ENCODE assay signal across 1 cellular context in genomic region chr13:45367358-45367757, GRCh38.
A peak's percentile ranks its signal among the peaks of the same experiment; 100 is the strongest.
TF ChIP-seq lines count a peak whose summit lies in the region.

No MANE protein-coding gene starts in this region.

TF ChIP-seq in K562, 482 proteins besides CTCF, POLR2A, EP300 and RAD21 (continued from another document):
- TF ChIP-seq, protein P1, sequence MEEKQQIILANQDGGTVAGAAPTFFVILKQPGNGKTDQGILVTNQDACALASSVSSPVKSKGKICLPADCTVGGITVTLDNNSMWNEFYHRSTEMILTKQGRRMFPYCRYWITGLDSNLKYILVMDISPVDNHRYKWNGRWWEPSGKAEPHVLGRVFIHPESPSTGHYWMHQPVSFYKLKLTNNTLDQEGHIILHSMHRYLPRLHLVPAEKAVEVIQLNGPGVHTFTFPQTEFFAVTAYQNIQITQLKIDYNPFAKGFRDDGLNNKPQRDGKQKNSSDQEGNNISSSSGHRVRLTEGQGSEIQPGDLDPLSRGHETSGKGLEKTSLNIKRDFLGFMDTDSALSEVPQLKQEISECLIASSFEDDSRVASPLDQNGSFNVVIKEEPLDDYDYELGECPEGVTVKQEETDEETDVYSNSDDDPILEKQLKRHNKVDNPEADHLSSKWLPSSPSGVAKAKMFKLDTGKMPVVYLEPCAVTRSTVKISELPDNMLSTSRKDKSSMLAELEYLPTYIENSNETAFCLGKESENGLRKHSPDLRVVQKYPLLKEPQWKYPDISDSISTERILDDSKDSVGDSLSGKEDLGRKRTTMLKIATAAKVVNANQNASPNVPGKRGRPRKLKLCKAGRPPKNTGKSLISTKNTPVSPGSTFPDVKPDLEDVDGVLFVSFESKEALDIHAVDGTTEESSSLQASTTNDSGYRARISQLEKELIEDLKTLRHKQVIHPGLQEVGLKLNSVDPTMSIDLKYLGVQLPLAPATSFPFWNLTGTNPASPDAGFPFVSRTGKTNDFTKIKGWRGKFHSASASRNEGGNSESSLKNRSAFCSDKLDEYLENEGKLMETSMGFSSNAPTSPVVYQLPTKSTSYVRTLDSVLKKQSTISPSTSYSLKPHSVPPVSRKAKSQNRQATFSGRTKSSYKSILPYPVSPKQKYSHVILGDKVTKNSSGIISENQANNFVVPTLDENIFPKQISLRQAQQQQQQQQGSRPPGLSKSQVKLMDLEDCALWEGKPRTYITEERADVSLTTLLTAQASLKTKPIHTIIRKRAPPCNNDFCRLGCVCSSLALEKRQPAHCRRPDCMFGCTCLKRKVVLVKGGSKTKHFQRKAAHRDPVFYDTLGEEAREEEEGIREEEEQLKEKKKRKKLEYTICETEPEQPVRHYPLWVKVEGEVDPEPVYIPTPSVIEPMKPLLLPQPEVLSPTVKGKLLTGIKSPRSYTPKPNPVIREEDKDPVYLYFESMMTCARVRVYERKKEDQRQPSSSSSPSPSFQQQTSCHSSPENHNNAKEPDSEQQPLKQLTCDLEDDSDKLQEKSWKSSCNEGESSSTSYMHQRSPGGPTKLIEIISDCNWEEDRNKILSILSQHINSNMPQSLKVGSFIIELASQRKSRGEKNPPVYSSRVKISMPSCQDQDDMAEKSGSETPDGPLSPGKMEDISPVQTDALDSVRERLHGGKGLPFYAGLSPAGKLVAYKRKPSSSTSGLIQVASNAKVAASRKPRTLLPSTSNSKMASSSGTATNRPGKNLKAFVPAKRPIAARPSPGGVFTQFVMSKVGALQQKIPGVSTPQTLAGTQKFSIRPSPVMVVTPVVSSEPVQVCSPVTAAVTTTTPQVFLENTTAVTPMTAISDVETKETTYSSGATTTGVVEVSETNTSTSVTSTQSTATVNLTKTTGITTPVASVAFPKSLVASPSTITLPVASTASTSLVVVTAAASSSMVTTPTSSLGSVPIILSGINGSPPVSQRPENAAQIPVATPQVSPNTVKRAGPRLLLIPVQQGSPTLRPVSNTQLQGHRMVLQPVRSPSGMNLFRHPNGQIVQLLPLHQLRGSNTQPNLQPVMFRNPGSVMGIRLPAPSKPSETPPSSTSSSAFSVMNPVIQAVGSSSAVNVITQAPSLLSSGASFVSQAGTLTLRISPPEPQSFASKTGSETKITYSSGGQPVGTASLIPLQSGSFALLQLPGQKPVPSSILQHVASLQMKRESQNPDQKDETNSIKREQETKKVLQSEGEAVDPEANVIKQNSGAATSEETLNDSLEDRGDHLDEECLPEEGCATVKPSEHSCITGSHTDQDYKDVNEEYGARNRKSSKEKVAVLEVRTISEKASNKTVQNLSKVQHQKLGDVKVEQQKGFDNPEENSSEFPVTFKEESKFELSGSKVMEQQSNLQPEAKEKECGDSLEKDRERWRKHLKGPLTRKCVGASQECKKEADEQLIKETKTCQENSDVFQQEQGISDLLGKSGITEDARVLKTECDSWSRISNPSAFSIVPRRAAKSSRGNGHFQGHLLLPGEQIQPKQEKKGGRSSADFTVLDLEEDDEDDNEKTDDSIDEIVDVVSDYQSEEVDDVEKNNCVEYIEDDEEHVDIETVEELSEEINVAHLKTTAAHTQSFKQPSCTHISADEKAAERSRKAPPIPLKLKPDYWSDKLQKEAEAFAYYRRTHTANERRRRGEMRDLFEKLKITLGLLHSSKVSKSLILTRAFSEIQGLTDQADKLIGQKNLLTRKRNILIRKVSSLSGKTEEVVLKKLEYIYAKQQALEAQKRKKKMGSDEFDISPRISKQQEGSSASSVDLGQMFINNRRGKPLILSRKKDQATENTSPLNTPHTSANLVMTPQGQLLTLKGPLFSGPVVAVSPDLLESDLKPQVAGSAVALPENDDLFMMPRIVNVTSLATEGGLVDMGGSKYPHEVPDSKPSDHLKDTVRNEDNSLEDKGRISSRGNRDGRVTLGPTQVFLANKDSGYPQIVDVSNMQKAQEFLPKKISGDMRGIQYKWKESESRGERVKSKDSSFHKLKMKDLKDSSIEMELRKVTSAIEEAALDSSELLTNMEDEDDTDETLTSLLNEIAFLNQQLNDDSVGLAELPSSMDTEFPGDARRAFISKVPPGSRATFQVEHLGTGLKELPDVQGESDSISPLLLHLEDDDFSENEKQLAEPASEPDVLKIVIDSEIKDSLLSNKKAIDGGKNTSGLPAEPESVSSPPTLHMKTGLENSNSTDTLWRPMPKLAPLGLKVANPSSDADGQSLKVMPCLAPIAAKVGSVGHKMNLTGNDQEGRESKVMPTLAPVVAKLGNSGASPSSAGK (IDR thresholded peaks at IDR 0.05), result no peak
- TF ChIP-seq NRF1 (conservative IDR thresholded peaks at IDR 0.05 in 1 of 2, IDR thresholded peaks at IDR 0.05 in 1 of 2) (no peak), TAF7 (tag; IDR thresholded peaks at IDR 0.05) (no peak), ZNF696 (CRISPR knock-in tag; conservative IDR thresholded peaks at IDR 0.05) (no peak), SMARCA5 (IDR thresholded peaks at IDR 0.05) (no peak), ZBTB7A (IDR thresholded peaks at IDR 0.05; ENCODE audit: borderline replicate concordance, control insufficient read depth, low read depth, low read length) (no peak), SPI1 (IDR thresholded peaks at IDR 0.05; ENCODE audit: borderline replicate concordance, low read depth, low read length) (peak; percentile 33; the same call in 1 of the 2 replicates)
